Comparison of ENCODE assay signal across 25 cellular contexts in the genomic region with DNA sequence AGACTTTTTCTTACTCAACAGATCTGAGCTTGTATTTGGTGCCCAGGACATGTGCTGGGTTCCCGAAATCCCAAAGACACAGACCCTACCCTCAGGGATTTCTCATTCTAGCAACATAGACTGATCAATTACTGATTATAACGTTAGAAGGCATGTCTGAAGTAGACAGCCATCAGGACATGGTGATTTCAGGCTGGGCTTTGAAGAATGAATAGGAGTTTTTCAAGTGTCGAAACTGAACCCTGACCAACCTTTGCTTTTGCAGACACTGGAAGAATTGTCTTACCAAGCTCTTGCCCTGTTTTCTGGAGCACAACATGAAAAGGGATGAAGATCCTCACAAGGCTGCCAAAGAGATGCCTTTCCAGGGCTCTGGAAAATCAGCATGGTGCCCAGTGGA. TPM values are rescaled to one million over a fixed set of nuclear protein-coding genes. Genes with fewer than 3 reads are reported as not detected.
DNase-seq lines count a peak whose midpoint lies in the region; ATAC-seq, FAIRE-seq and TF ChIP-seq lines count a peak whose summit lies in the region.
"Had no signal": no experiment of that assay in that cellular context is flagged by ENCODE, and none has a peak within 500 bp of the region (broad histone marks: within the 10 kb centered on the region; RNA-seq: fewer than 3 reads in every experiment).

No MANE protein-coding gene starts in this region.

- POLR2A ChIA-PET in activated naive CD8-positive, alpha-beta T cell treated with anti-CD3 and anti-CD28 coated beads, Interleukin-2, amount 10 ng/mL, durations not matched to agents 7 days and 5 days (lab: Charles Lee): interaction anchor here (1.3 to 1.7 kb wide), 3 partner anchors 100 to 192 kb away, joined by 4 to 6 read pairs (median 4); no protein-coding TSS in a partner anchor

- H3K4me3 ChIP-seq in gastroesophageal sphincter: no peak overlapping the region
- H3K4me3 ChIP-seq: body of pancreas, esophagus squamous epithelium, gastrocnemius medialis, GM12878, sigmoid colon had no signal

- peaks cover 2% of the 10 kb centered on the region for H3K9me3 Mint-ChIP-seq in activated naive CD4-positive, alpha-beta T cell treated with anti-CD3 and anti-CD28 coated beads, Interleukin-2, amount 10 ng/mL, durations not matched to agents 7 days and 5 days
- no peaks in the 10 kb centered on the region for H3K9me3 Mint-ChIP-seq in IgD-negative memory B cell
- no peaks in the 10 kb centered on the region for H3K9me3 Mint-ChIP-seq in activated naive CD8-positive, alpha-beta T cell treated with anti-CD3 and anti-CD28 coated beads, Interleukin-2, amount 10 ng/mL, durations not matched to agents 7 days and 5 days
- peaks cover 0 to 2% of the 10 kb centered on the region in 2 donors for H3K9me3 Mint-ChIP-seq in stimulated activated naive B cell treated with anti-CD40 and anti-IgM and Interleukin-4, amounts not matched to agents 10 μg/mL and 1 μg/mL and 100 μg/mL, for 72 hours
- H3K9me3 Mint-ChIP-seq: HFFc6 had no signal

- no peak for TF ChIP-seq EP300 in gastroesophageal sphincter (IDR thresholded peaks at IDR 0.05)

- no peak for ATAC-seq in activated naive CD8-positive, alpha-beta T cell treated with anti-CD3 and anti-CD28 coated beads, Interleukin-2, amount 10 ng/mL, durations not matched to agents 7 days and 5 days (ENCODE audit: low read depth)
- ATAC-seq in stimulated activated naive B cell treated with anti-CD40 and anti-IgM and Interleukin-4, amounts not matched to agents 10 μg/mL and 1 μg/mL and 100 μg/mL, for 72 hours (replicated peaks): no peak
- ATAC-seq in gastroesophageal sphincter (no peak), GM19351 (IDR thresholded peaks at IDR 0.05; ENCODE audit: unreplicated experiment) (no peak)
- ATAC-seq: body of pancreas, gastrocnemius medialis, GM12878 had no signal

- peaks cover 0 to 21% (median 2%) of the 10 kb centered on the region in 3 donors for H3K4me1 ChIP-seq in gastroesophageal sphincter
- H3K4me1 ChIP-seq: gastrocnemius medialis had no signal

- no peaks in the 10 kb centered on the region for H3K9me3 ChIP-seq in gastroesophageal sphincter
- H3K9me3 ChIP-seq: esophagus squamous epithelium, gastrocnemius medialis, sigmoid colon had no signal

- H3K4me1 Mint-ChIP-seq in activated naive CD4-positive, alpha-beta T cell treated with anti-CD3 and anti-CD28 coated beads, Interleukin-2, amount 10 ng/mL, durations not matched to agents 7 days and 5 days: peaks cover 51% of the 10 kb centered on the region
- peaks cover 2 to 4% (median 3%) of the 10 kb centered on the region in 3 donors for H3K4me1 Mint-ChIP-seq in IgD-negative memory B cell
- H3K4me1 Mint-ChIP-seq in activated naive CD8-positive, alpha-beta T cell treated with anti-CD3 and anti-CD28 coated beads, Interleukin-2, amount 10 ng/mL, durations not matched to agents 7 days and 5 days: peaks cover 24% of the 10 kb centered on the region
- peaks cover 30 to 71% of the 10 kb centered on the region in 2 donors for H3K4me1 Mint-ChIP-seq in stimulated activated naive B cell treated with anti-CD40 and anti-IgM and Interleukin-4, amounts not matched to agents 10 μg/mL and 1 μg/mL and 100 μg/mL, for 72 hours

- peak overlapping the region; percentile 76 for H3K27ac Mint-ChIP-seq in activated naive CD4-positive, alpha-beta T cell treated with anti-CD3 and anti-CD28 coated beads, Interleukin-2, amount 10 ng/mL, durations not matched to agents 7 days and 5 days
- H3K27ac Mint-ChIP-seq in IgD-negative memory B cell: peak overlapping the region in 2 of 3 donors; percentile 50 to 90
- peak overlapping the region; percentile 52 for H3K27ac Mint-ChIP-seq in activated naive CD8-positive, alpha-beta T cell treated with anti-CD3 and anti-CD28 coated beads, Interleukin-2, amount 10 ng/mL, durations not matched to agents 7 days and 5 days
- H3K27ac Mint-ChIP-seq in stimulated activated naive B cell treated with anti-CD40 and anti-IgM and Interleukin-4, amounts not matched to agents 10 μg/mL and 1 μg/mL and 100 μg/mL, for 72 hours: peak overlapping the region; percentile 90
- H3K27ac Mint-ChIP-seq: HFFc6, progenitor cell of endocrine pancreas had no signal

- H3K4me3 Mint-ChIP-seq in activated naive CD4-positive, alpha-beta T cell treated with anti-CD3 and anti-CD28 coated beads, Interleukin-2, amount 10 ng/mL, durations not matched to agents 7 days and 5 days: no peak overlapping the region
- H3K4me3 Mint-ChIP-seq in IgD-negative memory B cell: no peak overlapping the region
- H3K4me3 Mint-ChIP-seq in activated naive CD8-positive, alpha-beta T cell treated with anti-CD3 and anti-CD28 coated beads, Interleukin-2, amount 10 ng/mL, durations not matched to agents 7 days and 5 days: no peak overlapping the region
- peak overlapping the region; percentile 9 to 35 for H3K4me3 Mint-ChIP-seq in stimulated activated naive B cell treated with anti-CD40 and anti-IgM and Interleukin-4, amounts not matched to agents 10 μg/mL and 1 μg/mL and 100 μg/mL, for 72 hours
- H3K4me3 Mint-ChIP-seq: HFFc6 had no signal

- no peak for DNase-seq in activated naive CD4-positive, alpha-beta T cell treated with anti-CD3 and anti-CD28 coated beads, Interleukin-2, amount 10 ng/mL, durations not matched to agents 7 days and 5 days
- DNase-seq in activated naive CD4-positive, alpha-beta T cell (lab: John Stamatoyannopoulos, UW): no peak
- no peak for DNase-seq in activated naive CD8-positive, alpha-beta T cell treated with anti-CD3 and anti-CD28 coated beads, Interleukin-2, amount 10 ng/mL, durations not matched to agents 7 days and 5 days
- DNase-seq in stimulated activated naive B cell treated with anti-CD40 and anti-IgM and Interleukin-4, amounts not matched to agents 10 μg/mL and 1 μg/mL and 100 μg/mL, for 72 hours: no peak
- no peak for DNase-seq in H54 (ENCODE audit: insufficient read length, low spot score)
- DNase-seq: activated CD8-positive, alpha-beta memory T cell treated with anti-CD3 and anti-CD28 coated beads, Interleukin-2, amount 50 U/mL, for 4 hours; body of pancreas; DND-41; effector CD4-positive, alpha-beta T cell; esophagus squamous epithelium; gastrocnemius medialis; HFFc6; Karpas-422; MV-4-11; NCI-H2171 treated with DMSO at 0.1 percent for 48 hours; NCI-H748 treated with DMSO at 0.1 percent for 48 hours; sigmoid colon; stimulated activated CD4-positive, alpha-beta T cell treated with anti-CD3 and anti-CD28 coated beads, Interleukin-15, amount 100 ng/mL, for 24 hours had no signal

- H3K36me3 ChIP-seq in gastroesophageal sphincter: peaks cover 0 to 75% of the 10 kb centered on the region in 2 donors

- no peaks in the 10 kb centered on the region for H3K27me3 Mint-ChIP-seq in activated naive CD4-positive, alpha-beta T cell treated with anti-CD3 and anti-CD28 coated beads, Interleukin-2, amount 10 ng/mL, durations not matched to agents 7 days and 5 days
- H3K27me3 Mint-ChIP-seq in IgD-negative memory B cell: no peaks in the 10 kb centered on the region
- no peaks in the 10 kb centered on the region for H3K27me3 Mint-ChIP-seq in activated naive CD8-positive, alpha-beta T cell treated with anti-CD3 and anti-CD28 coated beads, Interleukin-2, amount 10 ng/mL, durations not matched to agents 7 days and 5 days
- H3K27me3 Mint-ChIP-seq in stimulated activated naive B cell treated with anti-CD40 and anti-IgM and Interleukin-4, amounts not matched to agents 10 μg/mL and 1 μg/mL and 100 μg/mL, for 72 hours: no peaks in the 10 kb centered on the region
- H3K27me3 Mint-ChIP-seq: progenitor cell of endocrine pancreas had no signal

- 83 to 92% methylated on average over 2 to 3 of the region's 3 CpGs for WGBS in gastroesophageal sphincter (ENCODE audit: low coverage in 1 of 2), 2 donors

- no peak for FAIRE-seq in H54 (lab: Jason Lieb, UNC)
- FAIRE-seq: keratinocyte, TTC549 had no signal

- no peak for TF ChIP-seq POLR2A in gastroesophageal sphincter (IDR thresholded peaks at IDR 0.05)
- no peak for TF ChIP-seq POLR2A in H54 (IDR thresholded peaks at IDR 0.05; ENCODE audit: low read depth, low read length)

- H3K27me3 ChIP-seq in gastroesophageal sphincter: no peaks in the 10 kb centered on the region
- H3K27me3 ChIP-seq: body of pancreas, esophagus squamous epithelium, gastrocnemius medialis, sigmoid colon had no signal

- no peak for TF ChIP-seq CTCF in gastroesophageal sphincter (IDR thresholded peaks at IDR 0.05)

- peaks cover 85% of the 10 kb centered on the region for H3K36me3 Mint-ChIP-seq in activated naive CD4-positive, alpha-beta T cell treated with anti-CD3 and anti-CD28 coated beads, Interleukin-2, amount 10 ng/mL, durations not matched to agents 7 days and 5 days
- peaks cover 11% of the 10 kb centered on the region for H3K36me3 Mint-ChIP-seq in IgD-negative memory B cell
- H3K36me3 Mint-ChIP-seq in activated naive CD8-positive, alpha-beta T cell treated with anti-CD3 and anti-CD28 coated beads, Interleukin-2, amount 10 ng/mL, durations not matched to agents 7 days and 5 days: peaks cover 65% of the 10 kb centered on the region
- peaks cover 65 to 79% of the 10 kb centered on the region in 2 donors for H3K36me3 Mint-ChIP-seq in stimulated activated naive B cell treated with anti-CD40 and anti-IgM and Interleukin-4, amounts not matched to agents 10 μg/mL and 1 μg/mL and 100 μg/mL, for 72 hours

- CTCF ChIA-PET in activated naive CD4-positive, alpha-beta T cell treated with anti-CD3 and anti-CD28 coated beads, Interleukin-2, amount 10 ng/mL, durations not matched to agents 7 days and 5 days (lab: Charles Lee): interaction anchor here (1.1 to 1.5 kb wide), 2 partner anchors 127 to 183 kb away, joined by 3 to 4 read pairs; no protein-coding TSS in a partner anchor

- H3K27ac ChIP-seq in gastroesophageal sphincter: peak overlapping the region in 2 of 4 donors; percentile 58 to 59
- H3K27ac ChIP-seq: body of pancreas, gastrocnemius medialis had no signal

RNA-seq across cellular contexts. Expression of a gene that starts 40.0 kb away (rescaled TPM):
- 2.2 TPM for polyA plus RNA-seq in IgD-negative memory B cell
- total RNA-seq in activated naive CD8-positive, alpha-beta T cell treated with anti-CD3 and anti-CD28 coated beads, Interleukin-2, amount 10 ng/mL, durations not matched to agents 7 days and 5 days: 10 to 100 TPM; 27.2 to 27.5 TPM
- under 1 TPM in 3 of 4 donors, not detected in 1; 0.23 to 0.40 (median 0.25) TPM for total RNA-seq in gastroesophageal sphincter
- total RNA-seq: progenitor cell of endocrine pancreas had no signal

RNA-seq across cellular contexts. Expression of a gene that starts 48.2 kb away (rescaled TPM):
- polyA plus RNA-seq in IgD-negative memory B cell: 69.6 TPM
- total RNA-seq in activated naive CD8-positive, alpha-beta T cell treated with anti-CD3 and anti-CD28 coated beads, Interleukin-2, amount 10 ng/mL, durations not matched to agents 7 days and 5 days: 100 to 1,000 TPM; 215 TPM
- 100 to 1,000 TPM in 2 of 4 donors, 10 to 100 TPM in 2; 72.3 to 212 (median 110) TPM for total RNA-seq in gastroesophageal sphincter

Comparison
In these comparisons a context has a peak if more than half of its experiments do, and no peak if none do; other contexts are left out.
1. H3K4me3 Mint-ChIP-seq: peak in stimulated activated naive B cell treated with anti-CD40 and anti-IgM and Interleukin-4, amounts not matched to agents 10 μg/mL and 1 μg/mL and 100 μg/mL, for 72 hours (2 of 2); none in activated naive CD4-positive, alpha-beta T cell treated with anti-CD3 and anti-CD28 coated beads, Interleukin-2, amount 10 ng/mL, durations not matched to agents 7 days and 5 days (single experiment), IgD-negative memory B cell (0 of 4) and activated naive CD8-positive, alpha-beta T cell treated with anti-CD3 and anti-CD28 coated beads, Interleukin-2, amount 10 ng/mL, durations not matched to agents 7 days and 5 days (single experiment).
2. RNA of a gene that starts 40.0 kb away (total RNA-seq): 27.2 to 27.5 TPM in activated naive CD8-positive, alpha-beta T cell treated with anti-CD3 and anti-CD28 coated beads, Interleukin-2, amount 10 ng/mL, durations not matched to agents 7 days and 5 days; 0.23 to 0.40 TPM in gastroesophageal sphincter; every median in the first group is over 10 times any median in the second.
3. Peak in every context shown above with its lines, with median percentiles within 50 percentile points of each other: H3K27ac Mint-ChIP-seq.